In genomic region chr7:115914951-115915350, GRCh38 we compare ENCODE assay signal across 22 cellular contexts.
"Had no signal": no experiment of that assay in that cellular context is flagged by ENCODE, and none has a peak within 500 bp of the region (broad histone marks: within the 10 kb centered on the region; RNA-seq: fewer than 3 reads in every experiment).

No MANE protein-coding gene starts in this region.

- ATAC-seq: activated T-cell treated with anti-CD3 and anti-CD28 coated beads, Interleukin-2, amount 50 U/mL, for 72 hours had no signal

- DNase-seq: activated CD4-positive, alpha-beta memory T cell treated with anti-CD3 and anti-CD28 coated beads, Interleukin-2, amount 10 ng/mL, durations not matched to agents 7 days and 5 days; activated CD4-positive, alpha-beta T cell treated with anti-CD3 and anti-CD28 coated beads, Interleukin-2, amount 10 ng/mL, durations not matched to agents 7 days and 5 days; activated CD4-positive, CD25-positive, alpha-beta regulatory T cell; activated gamma-delta T cell treated with Interleukin-2 at 50 U/mL for 16 hours; activated naive CD4-positive, alpha-beta T cell treated with anti-CD3 and anti-CD28 coated beads, Interleukin-2, amount 10 ng/mL, durations not matched to agents 7 days and 5 days; activated naive CD8-positive, alpha-beta T cell treated with anti-CD3 and anti-CD28 coated beads for 36 hours; activated T-cell treated with anti-CD3 and anti-CD28 coated beads for 4 hours; activated T-cell treated with anti-CD3 and anti-CD28 coated beads, Interleukin-2, amount 50 U/mL, for 72 hours; adrenal gland; anterior cingulate cortex; KG1; NCI-H1048; NCI-H146; NCI-H187 treated with DMSO at 0.1 percent for 48 hours; NCI-H2171; NCI-H226; NCI-H526; NCI-H774; SK-N-SH; T-helper 1 cell had no signal

- H3K27ac Mint-ChIP-seq: activated CD4-positive, alpha-beta memory T cell treated with anti-CD3 and anti-CD28 coated beads, Interleukin-2, amount 10 ng/mL, durations not matched to agents 7 days and 5 days; activated CD4-positive, alpha-beta T cell treated with anti-CD3 and anti-CD28 coated beads, Interleukin-2, amount 10 ng/mL, durations not matched to agents 7 days and 5 days; activated naive CD4-positive, alpha-beta T cell treated with anti-CD3 and anti-CD28 coated beads, Interleukin-2, amount 10 ng/mL, durations not matched to agents 7 days and 5 days; activated naive CD8-positive, alpha-beta T cell treated with anti-CD3 and anti-CD28 coated beads for 36 hours; activated T-cell treated with anti-CD3 and anti-CD28 coated beads, Interleukin-2, amount 50 U/mL, for 72 hours; activated T-helper 2 cell treated with anti-CD3 and anti-CD28 coated beads, Interferon-gamma antibody, Interleukin-2, Interleukin-4, amounts not matched to agents 10 μg/mL and 5 μg/mL and 100 μg/mL, durations not matched to agents 14 hours and 24 hours and 36 hours had no signal

- H3K27me3 Mint-ChIP-seq: activated CD4-positive, alpha-beta T cell treated with anti-CD3 and anti-CD28 coated beads, Interleukin-2, amount 10 ng/mL, durations not matched to agents 7 days and 5 days; activated naive CD4-positive, alpha-beta T cell treated with anti-CD3 and anti-CD28 coated beads, Interleukin-2, amount 10 ng/mL, durations not matched to agents 7 days and 5 days; activated naive CD8-positive, alpha-beta T cell treated with anti-CD3 and anti-CD28 coated beads for 36 hours had no signal

- H3K36me3 ChIP-seq: adrenal gland had no signal

- H3K9me3 Mint-ChIP-seq: activated CD4-positive, alpha-beta memory T cell treated with anti-CD3 and anti-CD28 coated beads, Interleukin-2, amount 10 ng/mL, durations not matched to agents 7 days and 5 days; activated CD4-positive, alpha-beta T cell treated with anti-CD3 and anti-CD28 coated beads, Interleukin-2, amount 10 ng/mL, durations not matched to agents 7 days and 5 days; activated naive CD4-positive, alpha-beta T cell treated with anti-CD3 and anti-CD28 coated beads, Interleukin-2, amount 10 ng/mL, durations not matched to agents 7 days and 5 days; activated naive CD8-positive, alpha-beta T cell treated with anti-CD3 and anti-CD28 coated beads for 36 hours; activated T-cell treated with anti-CD3 and anti-CD28 coated beads, Interleukin-2, amount 50 U/mL, for 72 hours; activated T-helper 2 cell treated with anti-CD3 and anti-CD28 coated beads, Interferon-gamma antibody, Interleukin-2, Interleukin-4, amounts not matched to agents 10 μg/mL and 5 μg/mL and 100 μg/mL, durations not matched to agents 14 hours and 24 hours and 36 hours had no signal

- H3K4me3 ChIP-seq: adrenal gland had no signal

- H3K27me3 ChIP-seq: adrenal gland had no signal

- H3K4me1 ChIP-seq: adrenal gland had no signal

- H3K4me1 Mint-ChIP-seq: activated CD4-positive, alpha-beta memory T cell treated with anti-CD3 and anti-CD28 coated beads, Interleukin-2, amount 10 ng/mL, durations not matched to agents 7 days and 5 days; activated CD4-positive, alpha-beta T cell treated with anti-CD3 and anti-CD28 coated beads, Interleukin-2, amount 10 ng/mL, durations not matched to agents 7 days and 5 days; activated naive CD4-positive, alpha-beta T cell treated with anti-CD3 and anti-CD28 coated beads, Interleukin-2, amount 10 ng/mL, durations not matched to agents 7 days and 5 days; activated naive CD8-positive, alpha-beta T cell treated with anti-CD3 and anti-CD28 coated beads for 36 hours had no signal

- H3K36me3 Mint-ChIP-seq: activated naive CD4-positive, alpha-beta T cell treated with anti-CD3 and anti-CD28 coated beads, Interleukin-2, amount 10 ng/mL, durations not matched to agents 7 days and 5 days; activated naive CD8-positive, alpha-beta T cell treated with anti-CD3 and anti-CD28 coated beads for 36 hours had no signal

- H3K9me3 ChIP-seq: adrenal gland, SK-N-SH had no signal

- H3K4me3 Mint-ChIP-seq: activated CD4-positive, alpha-beta memory T cell treated with anti-CD3 and anti-CD28 coated beads, Interleukin-2, amount 10 ng/mL, durations not matched to agents 7 days and 5 days; activated CD4-positive, alpha-beta T cell treated with anti-CD3 and anti-CD28 coated beads, Interleukin-2, amount 10 ng/mL, durations not matched to agents 7 days and 5 days; activated naive CD4-positive, alpha-beta T cell treated with anti-CD3 and anti-CD28 coated beads, Interleukin-2, amount 10 ng/mL, durations not matched to agents 7 days and 5 days; activated naive CD8-positive, alpha-beta T cell treated with anti-CD3 and anti-CD28 coated beads for 36 hours; activated T-cell treated with anti-CD3 and anti-CD28 coated beads, Interleukin-2, amount 50 U/mL, for 72 hours had no signal

- H3K27ac ChIP-seq: adrenal gland, VCaP had no signal
